ENCODE assay signal across 17 cellular contexts in genomic region chr6:168527451-168528210, GRCh38.
A peak's percentile ranks its signal among the peaks of the same experiment; 100 is the strongest.
DNase-seq lines count a peak whose midpoint lies in the region; ATAC-seq, FAIRE-seq and TF ChIP-seq lines count a peak whose summit lies in the region.
"Had no signal": no experiment of that assay in that cellular context is flagged by ENCODE, and none has a peak within 500 bp of the region (broad histone marks: within the 10 kb centered on the region; RNA-seq: fewer than 3 reads in every experiment).

No MANE protein-coding gene starts in this region.

- peaks cover 7 to 48% (median 12%) of the 10 kb centered on the region in 3 donors for H3K4me1 ChIP-seq in gastroesophageal sphincter

- TF ChIP-seq POLR2A in gastroesophageal sphincter (IDR thresholded peaks at IDR 0.05) (no peak), GM12891 (IDR thresholded peaks at IDR 0.05; ENCODE audit: low read depth, low read length) (no peak)

- ATAC-seq in Right ventricle myocardium superior (ENCODE audit: poor library complexity), result peak; percentile 7
- no peak for ATAC-seq in gastroesophageal sphincter
- ATAC-seq in esophagus mucosa, result no peak
- ATAC-seq in GM21526 (IDR thresholded peaks at IDR 0.05; ENCODE audit: low FRiP score, unreplicated experiment), result no peak
- no peak for ATAC-seq in HG03159 (IDR thresholded peaks at IDR 0.05; ENCODE audit: unreplicated experiment)

- no peaks in the 10 kb centered on the region for H3K27me3 ChIP-seq in gastroesophageal sphincter

- H3K4me3 ChIP-seq in gastroesophageal sphincter, result no peak overlapping the region

- no peak for FAIRE-seq in GM12891 (lab: Jason Lieb, UNC)
- FAIRE-seq: A204.1 had no signal

- DNase-seq in Right ventricle myocardium superior (no peak), cardiac septum (ENCODE audit: low spot score) (no peak), pulmonary artery endothelial cell (ENCODE audit: low read depth, low spot score) (peak; percentile 73), GM12891 (ENCODE audit: insufficient read length, low spot score) (no peak)
- DNase-seq: activated CD4-positive, CD25-positive, alpha-beta regulatory T cell treated with anti-CD3 and anti-CD28 coated beads, Interleukin-2, amount 50 U/mL, for 72 hours; activated effector memory CD4-positive, alpha-beta T cell treated with Interleukin-2 at 50 U/mL for 16 hours; MM.1S; NCI-H187 treated with DMSO at 0.1 percent for 48 hours; NCI-H510A; stimulated activated CD4-positive, alpha-beta T cell treated with anti-CD3 and anti-CD28 coated beads, Interleukin-1b, Interleukin-23, amount 100 ng/mL, for 48 hours; T-helper 9 cell had no signal

- no peak for TF ChIP-seq CTCF in gastroesophageal sphincter (IDR thresholded peaks at IDR 0.05)

- no peaks in the 10 kb centered on the region for H3K9me3 ChIP-seq in gastroesophageal sphincter

- intact Hi-C loops in Right ventricle myocardium superior (cut with DNase I), result no loop called here
- intact Hi-C loops in cardiac septum (cut with DNase I), result no loop called here

- peak overlapping the region; percentile 62 to 86 (median 74) for H3K27ac ChIP-seq in gastroesophageal sphincter
- H3K27ac ChIP-seq: C4-2B had no signal

- TF ChIP-seq EP300 in gastroesophageal sphincter (IDR thresholded peaks at IDR 0.05), result no peak

- H3K36me3 ChIP-seq in gastroesophageal sphincter, result no peaks in the 10 kb centered on the region

- 44 to 79% methylated on average over 4 to 20 of the region's 25 CpGs for WGBS in gastroesophageal sphincter (ENCODE audit: low coverage in 1 of 2), 2 donors

TF ChIP-seq in GM12891, 5 proteins besides CTCF, POLR2A, EP300 and RAD21:
- no peak for TF ChIP-seq POU2F2 (IDR thresholded peaks at IDR 0.05; ENCODE audit: low read depth, low read length)
- no peak for TF ChIP-seq TAF1 (IDR thresholded peaks at IDR 0.05; ENCODE audit: low read depth, low read length)
- no peak for TF ChIP-seq SPI1 (IDR thresholded peaks at IDR 0.05; ENCODE audit: low read depth, low read length)
- TF ChIP-seq POLR2AphosphoS5 (IDR thresholded peaks at IDR 0.05; ENCODE audit: low read depth, low read length), result no peak
- TF ChIP-seq PAX5 (IDR thresholded peaks at IDR 0.05; ENCODE audit: insufficient read depth, low read length, severe bottlenecking), result no peak
